In the genomic region with DNA sequence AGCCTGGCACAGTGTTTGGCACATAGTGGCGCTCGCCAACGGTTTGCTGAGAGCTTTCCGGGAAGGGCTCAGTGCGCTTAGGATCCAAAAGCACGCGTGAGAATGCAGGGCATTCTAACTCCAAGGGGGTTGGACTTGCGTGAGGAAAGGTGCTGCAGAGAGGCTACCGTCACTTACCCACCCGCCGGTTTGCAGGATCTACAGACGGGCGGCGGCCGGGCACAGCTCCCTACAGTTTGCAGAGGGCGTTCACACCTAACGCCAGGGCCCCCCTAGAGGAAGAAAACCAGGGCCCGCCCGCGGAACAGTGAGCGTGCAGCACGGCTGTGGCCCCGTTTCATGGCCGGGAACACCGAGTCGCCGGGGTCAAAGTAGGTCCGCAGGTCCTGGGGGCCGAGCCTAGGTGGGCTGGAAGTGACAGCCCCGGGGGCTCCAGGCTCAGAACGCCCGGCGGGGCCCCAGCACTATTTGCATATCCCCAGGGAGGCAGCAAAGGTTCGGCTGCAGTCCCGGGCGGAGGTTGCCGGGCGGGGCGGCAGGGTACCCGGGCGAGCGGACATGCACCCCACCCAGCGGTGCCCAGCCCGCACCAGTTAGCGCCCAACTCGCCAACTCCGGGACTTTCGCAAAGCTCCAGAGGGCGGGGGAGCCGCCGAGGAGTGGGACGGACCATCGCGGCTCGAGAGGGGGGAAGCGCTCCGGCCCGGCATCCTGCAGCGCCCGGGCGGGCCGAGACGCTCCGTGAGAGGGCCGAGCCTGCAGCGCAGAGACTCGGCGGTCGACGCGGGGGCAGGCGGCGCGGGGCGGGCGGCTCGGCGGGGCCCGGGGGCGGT, we compare ENCODE assay signal across 1 cellular context.
TF ChIP-seq lines count a peak whose summit lies in the region.

No MANE protein-coding gene starts in this region.

TF ChIP-seq in liver, 16 proteins besides CTCF, POLR2A, EP300 and RAD21 (continued from another document):
- TF ChIP-seq, protein P1, sequence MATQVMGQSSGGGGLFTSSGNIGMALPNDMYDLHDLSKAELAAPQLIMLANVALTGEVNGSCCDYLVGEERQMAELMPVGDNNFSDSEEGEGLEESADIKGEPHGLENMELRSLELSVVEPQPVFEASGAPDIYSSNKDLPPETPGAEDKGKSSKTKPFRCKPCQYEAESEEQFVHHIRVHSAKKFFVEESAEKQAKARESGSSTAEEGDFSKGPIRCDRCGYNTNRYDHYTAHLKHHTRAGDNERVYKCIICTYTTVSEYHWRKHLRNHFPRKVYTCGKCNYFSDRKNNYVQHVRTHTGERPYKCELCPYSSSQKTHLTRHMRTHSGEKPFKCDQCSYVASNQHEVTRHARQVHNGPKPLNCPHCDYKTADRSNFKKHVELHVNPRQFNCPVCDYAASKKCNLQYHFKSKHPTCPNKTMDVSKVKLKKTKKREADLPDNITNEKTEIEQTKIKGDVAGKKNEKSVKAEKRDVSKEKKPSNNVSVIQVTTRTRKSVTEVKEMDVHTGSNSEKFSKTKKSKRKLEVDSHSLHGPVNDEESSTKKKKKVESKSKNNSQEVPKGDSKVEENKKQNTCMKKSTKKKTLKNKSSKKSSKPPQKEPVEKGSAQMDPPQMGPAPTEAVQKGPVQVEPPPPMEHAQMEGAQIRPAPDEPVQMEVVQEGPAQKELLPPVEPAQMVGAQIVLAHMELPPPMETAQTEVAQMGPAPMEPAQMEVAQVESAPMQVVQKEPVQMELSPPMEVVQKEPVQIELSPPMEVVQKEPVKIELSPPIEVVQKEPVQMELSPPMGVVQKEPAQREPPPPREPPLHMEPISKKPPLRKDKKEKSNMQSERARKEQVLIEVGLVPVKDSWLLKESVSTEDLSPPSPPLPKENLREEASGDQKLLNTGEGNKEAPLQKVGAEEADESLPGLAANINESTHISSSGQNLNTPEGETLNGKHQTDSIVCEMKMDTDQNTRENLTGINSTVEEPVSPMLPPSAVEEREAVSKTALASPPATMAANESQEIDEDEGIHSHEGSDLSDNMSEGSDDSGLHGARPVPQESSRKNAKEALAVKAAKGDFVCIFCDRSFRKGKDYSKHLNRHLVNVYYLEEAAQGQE (IDR thresholded peaks at IDR 0.05) = no peak
- TF ChIP-seq TAF1 (conservative IDR thresholded peaks at IDR 0.05) (no peak), FOXA2 (IDR thresholded peaks at IDR 0.05) (no peak), EGR1 (IDR thresholded peaks at IDR 0.05; ENCODE audit: low read depth in 2 of 2) (no peak)
TF ChIP-seq in liver: peak in this region for 2.
